In the genomic region with DNA sequence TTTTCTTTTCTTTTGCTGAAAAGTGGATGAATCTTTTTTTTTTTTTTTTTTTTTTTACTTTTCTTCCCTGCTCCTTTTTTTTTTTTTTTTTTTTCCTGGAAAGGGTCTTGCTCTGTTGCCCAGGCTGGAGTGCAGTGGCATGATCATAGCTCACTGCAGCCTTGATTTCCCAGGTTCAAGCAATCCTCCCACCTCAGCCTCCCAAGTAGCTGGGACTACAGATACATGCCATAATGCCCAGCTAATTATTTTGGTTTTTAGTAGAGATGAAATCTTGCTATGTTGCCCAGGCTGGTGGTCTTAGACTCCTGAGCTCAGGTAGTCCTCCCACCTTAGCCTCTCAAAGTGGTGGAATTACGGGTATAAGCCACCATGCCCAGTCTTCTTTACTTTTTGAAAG, we compare ENCODE assay signal across 8 cellular contexts.
"Had no signal": no experiment of that assay in that cellular context is flagged by ENCODE, and none has a peak within 500 bp of the region (broad histone marks: within the 10 kb centered on the region; RNA-seq: fewer than 3 reads in every experiment).

No MANE protein-coding gene starts in this region.

- H3K4me3 ChIP-seq: GM23248, HAP-1 had no signal

- H3K9ac ChIP-seq: GM23248 had no signal

- H3K4me1 ChIP-seq: HAP-1 had no signal

- H3K27ac ChIP-seq: GM23248 had no signal

- H3K27me3 Mint-ChIP-seq: IgD-negative memory B cell had no signal

- ATAC-seq: HCT116, HepG2 had no signal

- DNase-seq: GM23248, GOT3, H7, KG1 had no signal
